In the genomic region with DNA sequence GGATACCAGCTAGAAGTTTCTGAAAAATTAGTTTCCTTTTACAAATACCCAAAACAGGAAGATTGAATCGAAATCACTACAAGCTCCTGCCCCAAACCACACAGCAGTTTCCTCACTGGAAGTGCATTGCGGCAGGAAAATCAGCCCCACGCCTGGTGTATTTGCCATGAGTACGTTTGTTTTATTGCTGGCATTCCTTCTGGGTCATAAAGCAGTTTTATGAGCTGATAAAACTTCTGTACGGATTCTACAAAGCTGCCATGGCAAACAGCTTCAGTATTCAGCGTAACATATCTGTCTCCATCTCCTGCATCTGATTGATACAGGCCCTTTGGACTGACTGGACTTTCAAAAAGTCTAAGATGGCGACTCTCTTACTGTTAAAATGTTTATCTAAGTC, we compare ENCODE assay signal across 27 cellular contexts. TPM values are rescaled to one million over a fixed set of nuclear protein-coding genes. Genes with fewer than 3 reads are reported as not detected.
DNase-seq lines count a peak whose midpoint lies in the region; ATAC-seq and TF ChIP-seq lines count a peak whose summit lies in the region.
"Had no signal": no experiment of that assay in that cellular context is flagged by ENCODE, and none has a peak within 500 bp of the region (broad histone marks: within the 10 kb centered on the region; RNA-seq: fewer than 3 reads in every experiment).

No MANE protein-coding gene starts in this region.

- H4K91ac ChIP-seq in mesenchymal stem cell (ENCODE audit: low read length): no peak overlapping the region

- H2BK12ac ChIP-seq in mesenchymal stem cell (ENCODE audit: low read length in 2 of 2): no peak overlapping the region

- H3K9me3 ChIP-seq in Karpas-422 (ENCODE audit: low read length) (no peaks in the 10 kb centered on the region), mesenchymal stem cell (ENCODE audit: control insufficient read depth, low read length) (no peaks in the 10 kb centered on the region)
- H3K9me3 ChIP-seq: testis had no signal

- no peak overlapping the region for H3K14ac ChIP-seq in mesenchymal stem cell (ENCODE audit: low read length in 2 of 2)

- no peak overlapping the region for H3K4ac ChIP-seq in mesenchymal stem cell (ENCODE audit: low read depth in 1 of 2, low read length in 2 of 2)

- no peak overlapping the region for H3K18ac ChIP-seq in mesenchymal stem cell (ENCODE audit: low read depth in 1 of 2, low read length in 2 of 2)

- H3K27me3 ChIP-seq in Karpas-422 (ENCODE audit: low read length): no peaks in the 10 kb centered on the region
- H3K27me3 ChIP-seq in mesenchymal stem cell (ENCODE audit: control insufficient read depth in 1 of 2, insufficient read depth in 1 of 2, low read length in 2 of 2): no peaks in the 10 kb centered on the region
- H3K27me3 ChIP-seq: brain microvascular endothelial cell, dorsolateral prefrontal cortex, testis had no signal

- H3K9me3 Mint-ChIP-seq in progenitor cell of endocrine pancreas (ENCODE audit: low read depth): no peaks in the 10 kb centered on the region
- H3K9me3 Mint-ChIP-seq: activated naive CD8-positive, alpha-beta T cell treated with anti-CD3 and anti-CD28 coated beads, Interleukin-2, amount 10 ng/mL, durations not matched to agents 7 days and 5 days; CD14-positive monocyte; natural killer cell treated with Interleukin-12 subunit alpha and Interleukin-12 subunit beta and Interleukin-15 and Interleukin-18, amount 100 ng/mL, for 72 hours had no signal

- H3K9me2 ChIP-seq in Karpas-422 (replicated peaks; ENCODE audit: insufficient read depth, low read length): no peaks in the 10 kb centered on the region

- peaks cover 6% of the 10 kb centered on the region for H3K79me1 ChIP-seq in mesenchymal stem cell (replicated peaks; ENCODE audit: low read length, poor library complexity, severe bottlenecking)

- H2BK15ac ChIP-seq in mesenchymal stem cell (ENCODE audit: low read depth, poor library complexity, severe bottlenecking): no peak overlapping the region

- 54% methylated on average over 7 of the region's 7 CpGs for WGBS in mesenchymal stem cell

- H3K4me3 Mint-ChIP-seq in progenitor cell of endocrine pancreas (ENCODE audit: low read depth): no peak overlapping the region
- H3K4me3 Mint-ChIP-seq: activated naive CD8-positive, alpha-beta T cell treated with anti-CD3 and anti-CD28 coated beads, Interleukin-2, amount 10 ng/mL, durations not matched to agents 7 days and 5 days; CD14-positive monocyte; natural killer cell treated with Interleukin-12 subunit alpha and Interleukin-12 subunit beta and Interleukin-15 and Interleukin-18, amount 100 ng/mL, for 72 hours had no signal

- H3K4me3 ChIP-seq in Karpas-422 (ENCODE audit: low read length) (no peak overlapping the region), mesenchymal stem cell (ENCODE audit: insufficient read depth in 1 of 2, low read depth in 1 of 2, low read length in 2 of 2) (no peak overlapping the region)
- H3K4me3 ChIP-seq: dorsolateral prefrontal cortex, lung, testis had no signal

- no peaks in the 10 kb centered on the region for H4K20me1 ChIP-seq in Karpas-422 (ENCODE audit: insufficient read depth, low read depth, low read length)

- H3K27ac ChIP-seq in 22Rv1 (peak overlapping the region; percentile 71), Karpas-422 (ENCODE audit: low read length) (no peak overlapping the region), VCaP (peak overlapping the region; percentile 89), mesenchymal stem cell (ENCODE audit: low read length, poor library complexity, severe bottlenecking) (no peak overlapping the region)
- H3K27ac ChIP-seq: brain microvascular endothelial cell, testis had no signal

- H4K8ac ChIP-seq in mesenchymal stem cell (ENCODE audit: low read length): no peak overlapping the region

- peaks cover 11% of the 10 kb centered on the region for H3K4me1 Mint-ChIP-seq in progenitor cell of endocrine pancreas (ENCODE audit: low read depth)
- H3K4me1 Mint-ChIP-seq: activated naive CD8-positive, alpha-beta T cell treated with anti-CD3 and anti-CD28 coated beads, Interleukin-2, amount 10 ng/mL, durations not matched to agents 7 days and 5 days had no signal

- H2BK120ac ChIP-seq in mesenchymal stem cell (ENCODE audit: low read depth, low read length): no peak overlapping the region

- H3K27ac Mint-ChIP-seq in progenitor cell of endocrine pancreas: no peak overlapping the region
- H3K27ac Mint-ChIP-seq: activated naive CD8-positive, alpha-beta T cell treated with anti-CD3 and anti-CD28 coated beads, Interleukin-2, amount 10 ng/mL, durations not matched to agents 7 days and 5 days; CD14-positive monocyte; natural killer cell treated with Interleukin-12 subunit alpha and Interleukin-12 subunit beta and Interleukin-15 and Interleukin-18, amount 100 ng/mL, for 72 hours had no signal

- no peaks in the 10 kb centered on the region for H3K36me3 ChIP-seq in Karpas-422 (ENCODE audit: insufficient read depth, low read length)
- H3K36me3 ChIP-seq in mesenchymal stem cell (ENCODE audit: control insufficient read depth in 1 of 2, insufficient read depth in 2 of 2, low read depth in 1 of 2, low read length in 2 of 2): peaks cover 0 to 7% of the 10 kb centered on the region in 2 experiments
- H3K36me3 ChIP-seq: brain microvascular endothelial cell had no signal

- H3K4me2 ChIP-seq in Karpas-422 (ENCODE audit: low read depth, low read length, poor library complexity, severe bottlenecking) (no peak overlapping the region), mesenchymal stem cell (ENCODE audit: low read length, poor library complexity, severe bottlenecking) (no peak overlapping the region)

- H3K9ac ChIP-seq in Karpas-422 (ENCODE audit: low read length) (no peak overlapping the region), mesenchymal stem cell (ENCODE audit: low read length) (no peak overlapping the region)

- no peaks in the 10 kb centered on the region for H3K79me2 ChIP-seq in Karpas-422 (ENCODE audit: low read length)

- ATAC-seq in HG03571 (IDR thresholded peaks at IDR 0.05; ENCODE audit: unreplicated experiment): no peak
- ATAC-seq in GM19455 (IDR thresholded peaks at IDR 0.05; ENCODE audit: unreplicated experiment): no peak
- ATAC-seq: esophagus mucosa; natural killer cell treated with Interleukin-12 subunit alpha and Interleukin-12 subunit beta and Interleukin-15 and Interleukin-18, amount 100 ng/mL, for 72 hours had no signal

- H3K27me3 Mint-ChIP-seq in progenitor cell of endocrine pancreas: no peaks in the 10 kb centered on the region

- no peak overlapping the region for H2AK5ac ChIP-seq in mesenchymal stem cell (ENCODE audit: low read length, severe bottlenecking)

- no peak for TF ChIP-seq CTCF in 22Rv1 (IDR thresholded peaks at IDR 0.05)
- TF ChIP-seq CTCF in VCaP (conservative IDR thresholded peaks at IDR 0.05): no peak
- TF ChIP-seq CTCF in progenitor cell of endocrine pancreas (IDR thresholded peaks at IDR 0.05; ENCODE audit: unreplicated experiment): no peak

- peaks cover 1% of the 10 kb centered on the region for H3K36me3 Mint-ChIP-seq in progenitor cell of endocrine pancreas (ENCODE audit: insufficient read depth)
- H3K36me3 Mint-ChIP-seq: activated naive CD8-positive, alpha-beta T cell treated with anti-CD3 and anti-CD28 coated beads, Interleukin-2, amount 10 ng/mL, durations not matched to agents 7 days and 5 days; CD14-positive monocyte; natural killer cell treated with Interleukin-12 subunit alpha and Interleukin-12 subunit beta and Interleukin-15 and Interleukin-18, amount 100 ng/mL, for 72 hours had no signal

- no peak overlapping the region for H2BK5ac ChIP-seq in mesenchymal stem cell (ENCODE audit: low read depth, low read length, poor library complexity, severe bottlenecking)

- H2AFZ ChIP-seq in Karpas-422 (ENCODE audit: low read length) (peak overlapping the region; percentile 64; the same call in 1 of the 2 replicates), mesenchymal stem cell (ENCODE audit: low read depth, low read length) (no peak overlapping the region)

- no peak overlapping the region for H3K23ac ChIP-seq in mesenchymal stem cell (ENCODE audit: low read length in 2 of 2)

- peaks cover 8% of the 10 kb centered on the region for H3K4me1 ChIP-seq in Karpas-422 (ENCODE audit: low read length)
- H3K4me1 ChIP-seq in mesenchymal stem cell (ENCODE audit: control insufficient read depth, insufficient read depth, low read depth, low read length): peaks cover 7% of the 10 kb centered on the region

- DNase-seq in Karpas-422 (no peak), mesenchymal stem cell (peak; percentile 38), progenitor cell of endocrine pancreas (ENCODE audit: low spot score, unreplicated experiment) (no peak), NCI-H187 treated with DMSO at 0.1 percent for 48 hours (lab: John Stamatoyannopoulos, UW) (no peak)
- DNase-seq: activated CD4-positive, alpha-beta T cell treated with anti-CD3 and anti-CD28 coated beads for 1 hour; activated naive CD8-positive, alpha-beta T cell treated with anti-CD3 and anti-CD28 coated beads, Interleukin-2, amount 10 ng/mL, durations not matched to agents 7 days and 5 days; brain microvascular endothelial cell; DMS53; dorsolateral prefrontal cortex; GOT3; IMR-90; NCI-H2029 treated with DMSO at 0.1 percent for 48 hours; testis had no signal

RNA-seq across cellular contexts. Expression of a gene that starts 23.6 kb away (rescaled TPM):
- total RNA-seq in Karpas-422 (2014; rRNA removed; shearing (Covaris generic); ENCODE audit: low replicate concordance): 1.6 and 4.7 TPM in 2 replicates
- polyA plus RNA-seq in mesenchymal stem cell (2013, experiment 1 of 2): 64.0 TPM
- polyA plus RNA-seq in mesenchymal stem cell (2013, experiment 2 of 2): 61.5 TPM
- total RNA-seq in progenitor cell of endocrine pancreas: 104 and 105 TPM in 2 replicates

RNA-seq across cellular contexts. Expression of a gene that starts 50.3 kb away (rescaled TPM):
- total RNA-seq in Karpas-422 (2014; rRNA removed; shearing (Covaris generic); ENCODE audit: low replicate concordance): not detected in 2 replicates
- polyA plus RNA-seq in mesenchymal stem cell (2013, experiment 1 of 2): not detected
- not detected for polyA plus RNA-seq in mesenchymal stem cell (2013, experiment 2 of 2)
- total RNA-seq in progenitor cell of endocrine pancreas: not detected in 2 replicates
- total RNA-seq: A172; activated CD8-positive, alpha-beta memory T cell treated with anti-CD3 and anti-CD28 coated beads for 36 hours; activated naive CD8-positive, alpha-beta T cell treated with anti-CD3 and anti-CD28 coated beads, Interleukin-2, amount 10 ng/mL, durations not matched to agents 7 days and 5 days; esophagus mucosa; glomerular endothelial cell; IMR-90; lung; natural killer cell treated with Interleukin-12 subunit alpha and Interleukin-12 subunit beta and Interleukin-15 and Interleukin-18, amount 100 ng/mL, for 72 hours; NCI-H460; pulmonary artery endothelial cell; T-helper 2 cell treated with Interferon-gamma antibody and Interleukin-4, amounts not matched to agents 100 ng/mL and 5 ng/mL, for 36 hours had no signal
- polyA plus RNA-seq: CD14-positive monocyte, IMR-90 had no signal

Comparison
In these comparisons a context has a peak if more than half of its experiments do, and no peak if none do; other contexts are left out.
1. H3K27ac ChIP-seq: peak in 22Rv1 (single experiment) and VCaP (single experiment); none in Karpas-422 (single experiment) and mesenchymal stem cell (single experiment).
2. RNA of a gene that starts 23.6 kb away (total RNA-seq): 104 to 105 TPM in progenitor cell of endocrine pancreas; 1.6 to 4.7 TPM in Karpas-422; every median in the first group is over 10 times any median in the second.